In genomic region chr21:34724857-34725195, GRCh38 we compare ENCODE assay signal across 28 cellular contexts. TPM values are rescaled to one million over a fixed set of nuclear protein-coding genes. Genes with fewer than 3 reads are reported as not detected.
"Had no signal": no experiment of that assay in that cellular context is flagged by ENCODE, and none has a peak within 500 bp of the region (broad histone marks: within the 10 kb centered on the region; RNA-seq: fewer than 3 reads in every experiment).

No MANE protein-coding gene starts in this region.

- DNase-seq: activated B cell treated with CpG ODN at 0.5 μM for 24 hours; activated CD4-positive, alpha-beta T cell treated with anti-CD3 and anti-CD28 coated beads for 36 hours; activated CD8-positive, alpha-beta memory T cell treated with anti-CD3 and anti-CD28 coated beads, Interleukin-2, amount 10 ng/mL, durations not matched to agents 7 days and 5 days; activated CD8-positive, alpha-beta T cell treated with anti-CD3 and anti-CD28 coated beads, Interleukin-2, amount 10 ng/mL, durations not matched to agents 7 days and 5 days; activated T-cell treated with anti-CD3 and anti-CD28 coated beads, Interleukin-2, amount 50 U/mL, for 48 hours; anterior cingulate cortex; cerebellar nuclear complex; gastrocnemius medialis; islet precursor cell; left ventricle myocardium inferior; mesendoderm; ovary; right lobe of liver; stimulated activated CD4-positive, alpha-beta T cell treated with anti-CD3 and anti-CD28 coated beads, Interleukin-12 subunit alpha, Interleukin-12 subunit beta, amount 100 ng/mL, for 4 hours; stimulated activated CD4-positive, alpha-beta T cell treated with anti-CD3 and anti-CD28 coated beads, Interleukin-4, amount 100 ng/mL, for 24 hours; T-helper 1 cell; uterus had no signal

- H3K4me1 Mint-ChIP-seq: activated B cell treated with CpG ODN at 0.5 μM for 24 hours, brain had no signal

- FAIRE-seq: endothelial cell of umbilical vein had no signal

- H3K36me3 Mint-ChIP-seq: activated CD8-positive, alpha-beta memory T cell treated with anti-CD3 and anti-CD28 coated beads, Interleukin-2, amount 10 ng/mL, durations not matched to agents 7 days and 5 days; activated naive CD4-positive, alpha-beta T cell treated with anti-CD3 and anti-CD28 coated beads, Interleukin-2, amount 50 U/mL, for 72 hours; brain; natural killer cell treated with Interleukin-12 subunit alpha and Interleukin-12 subunit beta and Interleukin-15 and Interleukin-18, amount 100 ng/mL, for 72 hours; stimulated activated effector memory CD8-positive, alpha-beta T cell treated with anti-CD3 and anti-CD28 coated beads, Interleukin-12 subunit alpha, Interleukin-12 subunit beta, amount 100 ng/mL, for 72 hours; type B pancreatic cell had no signal

- H3K4me3 Mint-ChIP-seq: activated B cell treated with CpG ODN at 0.5 μM for 24 hours; activated CD4-positive, alpha-beta T cell treated with anti-CD3 and anti-CD28 coated beads for 36 hours; activated CD8-positive, alpha-beta memory T cell treated with anti-CD3 and anti-CD28 coated beads, Interleukin-2, amount 10 ng/mL, durations not matched to agents 7 days and 5 days; activated CD8-positive, alpha-beta T cell treated with anti-CD3 and anti-CD28 coated beads, Interleukin-2, amount 10 ng/mL, durations not matched to agents 7 days and 5 days; brain; natural killer cell treated with Interleukin-12 subunit alpha and Interleukin-12 subunit beta and Interleukin-15 and Interleukin-18, amount 100 ng/mL, for 72 hours; stimulated activated effector memory CD8-positive, alpha-beta T cell treated with anti-CD3 and anti-CD28 coated beads, Interleukin-12 subunit alpha, Interleukin-12 subunit beta, amount 100 ng/mL, for 72 hours; stimulated activated naive CD8-positive, alpha-beta T cell treated with anti-CD3 and anti-CD28 coated beads, Interleukin-15, Interleukin-2, amounts not matched to agents 100 ng/mL and 50 ng/mL, for 24 hours; type B pancreatic cell had no signal

- H3K27ac Mint-ChIP-seq: activated B cell treated with CpG ODN at 0.5 μM for 24 hours; activated CD4-positive, alpha-beta T cell treated with anti-CD3 and anti-CD28 coated beads for 36 hours; activated CD8-positive, alpha-beta memory T cell treated with anti-CD3 and anti-CD28 coated beads, Interleukin-2, amount 10 ng/mL, durations not matched to agents 7 days and 5 days; activated CD8-positive, alpha-beta T cell treated with anti-CD3 and anti-CD28 coated beads, Interleukin-2, amount 10 ng/mL, durations not matched to agents 7 days and 5 days; activated naive CD4-positive, alpha-beta T cell treated with anti-CD3 and anti-CD28 coated beads, Interleukin-2, amount 50 U/mL, for 72 hours; activated T-helper 2 cell treated with anti-CD3 and anti-CD28 coated beads, Interferon-gamma antibody, Interleukin-2, Interleukin-4, amounts not matched to agents 10 μg/mL and 5 μg/mL and 100 μg/mL, durations not matched to agents 14 hours and 24 hours and 36 hours; brain; natural killer cell treated with Interleukin-12 subunit alpha and Interleukin-12 subunit beta and Interleukin-15 and Interleukin-18, amount 100 ng/mL, for 72 hours; progenitor cell of endocrine pancreas; stimulated activated effector memory CD8-positive, alpha-beta T cell treated with anti-CD3 and anti-CD28 coated beads, Interleukin-12 subunit alpha, Interleukin-12 subunit beta, amount 100 ng/mL, for 72 hours; stimulated activated naive CD8-positive, alpha-beta T cell treated with anti-CD3 and anti-CD28 coated beads, Interleukin-15, Interleukin-2, amounts not matched to agents 100 ng/mL and 50 ng/mL, for 24 hours; T-helper 2 cell treated with Interferon-gamma antibody and Interleukin-4, amounts not matched to agents 5 μg/mL and 100 μg/mL, for 36 hours; type B pancreatic cell had no signal

- H3K9me3 Mint-ChIP-seq: activated B cell treated with CpG ODN at 0.5 μM for 24 hours; activated naive CD4-positive, alpha-beta T cell treated with anti-CD3 and anti-CD28 coated beads, Interleukin-2, amount 50 U/mL, for 72 hours; activated T-helper 2 cell treated with anti-CD3 and anti-CD28 coated beads, Interferon-gamma antibody, Interleukin-2, Interleukin-4, amounts not matched to agents 10 μg/mL and 5 μg/mL and 100 μg/mL, durations not matched to agents 14 hours and 24 hours and 36 hours; natural killer cell treated with Interleukin-12 subunit alpha and Interleukin-12 subunit beta and Interleukin-15 and Interleukin-18, amount 100 ng/mL, for 72 hours; stimulated activated effector memory CD8-positive, alpha-beta T cell treated with anti-CD3 and anti-CD28 coated beads, Interleukin-12 subunit alpha, Interleukin-12 subunit beta, amount 100 ng/mL, for 72 hours; stimulated activated naive CD8-positive, alpha-beta T cell treated with anti-CD3 and anti-CD28 coated beads, Interleukin-15, Interleukin-2, amounts not matched to agents 100 ng/mL and 50 ng/mL, for 24 hours; T-helper 2 cell treated with Interferon-gamma antibody and Interleukin-4, amounts not matched to agents 5 μg/mL and 100 μg/mL, for 36 hours; type B pancreatic cell had no signal

RNA-seq across cellular contexts. Expression of gene CLIC6, which starts 56.0 kb away (rescaled TPM):
- total RNA-seq: activated B cell treated with CpG ODN at 0.5 μM for 24 hours, cardiac muscle cell, endothelial cell of umbilical vein had no signal
- polyA plus RNA-seq: cardiac muscle cell, endothelial cell of umbilical vein had no signal
